ENCODE assay signal across 8 cellular contexts in genomic region chr22:19429950-19430889, GRCh38. TPM values are rescaled to one million over a fixed set of nuclear protein-coding genes. Genes with fewer than 3 reads are reported as not detected.
DNase-seq lines count a peak whose midpoint lies in the region; ATAC-seq and TF ChIP-seq lines count a peak whose summit lies in the region.

No MANE protein-coding gene starts in this region.

- H3K36me3 Mint-ChIP-seq in T-helper 2 cell treated with Interferon-gamma antibody and Interleukin-4, amounts not matched to agents 5 μg/mL and 100 μg/mL, for 36 hours (ENCODE audit: low read depth), result peaks cover 23% of the 10 kb centered on the region

- H3K4me1 Mint-ChIP-seq in T-helper 2 cell treated with Interferon-gamma antibody and Interleukin-4, amounts not matched to agents 5 μg/mL and 100 μg/mL, for 36 hours (ENCODE audit: low read depth), result peaks cover 40% of the 10 kb centered on the region

- TF ChIP-seq POLR2A in thyroid gland (IDR thresholded peaks at IDR 0.05), result peak in 1 of 2 donors; percentile 62

- H3K27me3 Mint-ChIP-seq in T-helper 2 cell treated with Interferon-gamma antibody and Interleukin-4, amounts not matched to agents 5 μg/mL and 100 μg/mL, for 36 hours (ENCODE audit: low read depth), result no peaks in the 10 kb centered on the region

- 54 to 92% methylated on average over 3 to 7 of the region's 12 CpGs for WGBS in mesodermal cell (ENCODE audit: insufficient coverage in 2 of 2), 2 experiments
- WGBS in thyroid gland, 2 donors, result 11 to 12% methylated on average over 9 to 10 of the region's 12 CpGs

- H3K4me3 ChIP-seq in mesodermal cell (ENCODE audit: extremely low read depth, insufficient read depth, low read length, poor library complexity, severe bottlenecking) (peak overlapping the region; percentile 86), thyroid gland (replicated peaks in 1 of 3) (peak overlapping the region; percentile 19 to 91 (median 76))

- H3K4me1 ChIP-seq in mesodermal cell (ENCODE audit: control insufficient read depth, insufficient read depth, low read length, poor library complexity, severe bottlenecking) (peaks cover 7% of the 10 kb centered on the region), thyroid gland (peaks cover 53 to 60% of the 10 kb centered on the region in 2 donors)

- no peaks in the 10 kb centered on the region for H3K27me3 ChIP-seq in thyroid gland

- H3K27ac ChIP-seq in C4-2B (peak overlapping the region; percentile 89), mesodermal cell (ENCODE audit: low read depth, low read length, severe bottlenecking) (peak overlapping the region; percentile 84), thyroid gland (peak overlapping the region; percentile 80 to 98 (median 89))

- peak overlapping the region; percentile 89 for H3K4me3 Mint-ChIP-seq in T-helper 2 cell treated with Interferon-gamma antibody and Interleukin-4, amounts not matched to agents 5 μg/mL and 100 μg/mL, for 36 hours

- H3K36me3 ChIP-seq in mesodermal cell (ENCODE audit: control insufficient read depth, insufficient read depth, low read length) (peaks cover 19% of the 10 kb centered on the region), thyroid gland (peaks cover 0 to 5% of the 10 kb centered on the region in 2 donors)

- TF ChIP-seq CTCF in C4-2B (conservative IDR thresholded peaks at IDR 0.05), result no peak
- TF ChIP-seq CTCF in thyroid gland (IDR thresholded peaks at IDR 0.05), result no peak

- H3K9me3 ChIP-seq in mesodermal cell (ENCODE audit: control insufficient read depth, low read length) (no peaks in the 10 kb centered on the region), thyroid gland (no peaks in the 10 kb centered on the region)

- no peaks in the 10 kb centered on the region for H3K9me3 Mint-ChIP-seq in T-helper 2 cell treated with Interferon-gamma antibody and Interleukin-4, amounts not matched to agents 5 μg/mL and 100 μg/mL, for 36 hours

- ATAC-seq in GM18502 (IDR thresholded peaks at IDR 0.05; ENCODE audit: poor library complexity, unreplicated experiment), result no peak

- peak overlapping the region; percentile 84 for H3K27ac Mint-ChIP-seq in T-helper 2 cell treated with Interferon-gamma antibody and Interleukin-4, amounts not matched to agents 5 μg/mL and 100 μg/mL, for 36 hours

- intact Hi-C loops in thyroid gland (cut with DNase I), result loop anchor here (5.0 to 10.0 kb wide), 3 partner anchors 75 to 285 kb away; partner anchors contain the start of genes ESS2 and SLC25A1

- peak in 72 of 76 experiments; percentile 14 to 83 (median 63) for DNase-seq in HUDEP-2 (lab: John Stamatoyannopoulos, UW; ENCODE audit: unreplicated experiment in 76 of 76)
- no peak for DNase-seq in T-helper 2 cell treated with Interferon-gamma antibody and Interleukin-4, amounts not matched to agents 5 μg/mL and 100 μg/mL, for 36 hours (ENCODE audit: low spot score)
- DNase-seq in dermis blood vessel endothelial cell, result peak; percentile 30
- peak; percentile 61 to 74 for DNase-seq in thyroid gland
- no peak for DNase-seq in ureter (ENCODE audit: low spot score)

RNA-seq across cellular contexts. Expression of gene HIRA, which starts 1.3 kb away (rescaled TPM):
- total RNA-seq in dermis blood vessel endothelial cell (20.4 and 34.4 TPM in 2 replicates), thyroid gland (100 to 1,000 TPM in 2 of 4 donors, 10 to 100 TPM in 2; 63.8 to 139 (median 107) TPM), ureter (22.6 TPM)
- 21.4 TPM for polyA plus RNA-seq in mesodermal cell (2013, experiment 1 of 2)
- polyA plus RNA-seq in mesodermal cell (2013, experiment 2 of 2), result 20.1 TPM

RNA-seq across cellular contexts. Expression of gene MRPL40, which starts 2.1 kb away (rescaled TPM):
- total RNA-seq in dermis blood vessel endothelial cell (29.4 and 31.4 TPM in 2 replicates), thyroid gland (10 to 100 TPM; 37.5 to 69.3 (median 48.7) TPM), ureter (35.4 TPM)
- 44.1 TPM for polyA plus RNA-seq in mesodermal cell (2013, experiment 1 of 2)
- polyA plus RNA-seq in mesodermal cell (2013, experiment 2 of 2), result 46.8 TPM

RNA-seq across cellular contexts. Expression of gene C22orf39, which starts 17.3 kb away (rescaled TPM):
- 24.2 and 27.1 TPM in 2 replicates for total RNA-seq in dermis blood vessel endothelial cell
- 33.0 TPM for polyA plus RNA-seq in mesodermal cell (2013, experiment 1 of 2)
- 34.0 TPM for polyA plus RNA-seq in mesodermal cell (2013, experiment 2 of 2)
- 10 to 100 TPM; 66.9 to 90.0 (median 83.1) TPM for total RNA-seq in thyroid gland
- total RNA-seq in ureter, result 31.5 TPM

RNA-seq across cellular contexts. Expression of gene UFD1, which starts 48.8 kb away (rescaled TPM):
- total RNA-seq in dermis blood vessel endothelial cell (105 and 147 TPM in 2 replicates), thyroid gland (10 to 100 TPM; 29.3 to 52.7 (median 44.2) TPM), ureter (47.6 TPM)
- polyA plus RNA-seq in mesodermal cell (2013, experiment 1 of 2), result 72.6 TPM
- 67.3 TPM for polyA plus RNA-seq in mesodermal cell (2013, experiment 2 of 2)

RNA-seq across cellular contexts. Expression of gene CDC45, which starts 49.5 kb away (rescaled TPM):
- total RNA-seq in dermis blood vessel endothelial cell (12.4 and 35.3 TPM in 2 replicates), thyroid gland (1 to 10 TPM in 2 of 4 donors, under 1 TPM in 1, not detected in 1; 0.24 to 1.9 (median 1.7) TPM), ureter (1.1 TPM)
- 24.0 TPM for polyA plus RNA-seq in mesodermal cell (2013, experiment 1 of 2)
- polyA plus RNA-seq in mesodermal cell (2013, experiment 2 of 2), result 22.2 TPM

Comparison
In these comparisons a context has a peak if more than half of its experiments do, and no peak if none do; other contexts are left out.
1. DNase-seq: peak in HUDEP-2 (72 of 76), dermis blood vessel endothelial cell (single experiment) and thyroid gland (2 of 2); none in T-helper 2 cell treated with Interferon-gamma antibody and Interleukin-4, amounts not matched to agents 5 μg/mL and 100 μg/mL, for 36 hours (single experiment) and ureter (single experiment).
2. Peak in every context shown above with its lines, with median percentiles within 50 percentile points of each other: H3K27ac ChIP-seq.